Comparison of ENCODE assay signal across 22 cellular contexts in genomic region chr18:70693196-70693595, GRCh38.
DNase-seq lines count a peak whose midpoint lies in the region; ATAC-seq and TF ChIP-seq lines count a peak whose summit lies in the region.
"Had no signal": no experiment of that assay in that cellular context is flagged by ENCODE, and none has a peak within 500 bp of the region (broad histone marks: within the 10 kb centered on the region; RNA-seq: fewer than 3 reads in every experiment).

No MANE protein-coding gene starts in this region.

- ATAC-seq in GM19455 (IDR thresholded peaks at IDR 0.05; ENCODE audit: unreplicated experiment): no peak
- no peak for ATAC-seq in left lobe of liver
- ATAC-seq: activated naive CD4-positive, alpha-beta T cell treated with anti-CD3 and anti-CD28 coated beads, Interleukin-2, amount 50 U/mL, for 72 hours; body of pancreas; gastroesophageal sphincter; left colon had no signal

- no peak overlapping the region for H3K4me3 ChIP-seq in astrocyte of the spinal cord (ENCODE audit: low read depth, low read length)
- H3K4me3 ChIP-seq: body of pancreas, gastroesophageal sphincter, tibial artery had no signal

- TF ChIP-seq CTCF in 22Rv1 (IDR thresholded peaks at IDR 0.05) (no peak), astrocyte of the spinal cord (IDR thresholded peaks at IDR 0.05; ENCODE audit: low read depth, low read length) (no peak)

- in situ Hi-C loops in astrocyte of the spinal cord (cut with HindIII; ENCODE audit: low sequenced_read_pairs): no loop called here

- H3K27ac ChIP-seq in 22Rv1: peak overlapping the region; percentile 17; the same call in 1 of the 2 replicates
- H3K27ac ChIP-seq: body of pancreas, gastroesophageal sphincter, HL-60, neutrophil, tibial artery had no signal

- DNase-seq in HT1080 (ENCODE audit: low read depth) (peak; percentile 43), NCI-H69 (lab: John Stamatoyannopoulos, UW) (peak; percentile 99), astrocyte of the spinal cord (ENCODE audit: low read depth, low spot score) (peak; percentile 49), pons (ENCODE audit: low spot score) (no peak), left lobe of liver (ENCODE audit: low spot score) (no peak)
- DNase-seq in stimulated activated CD4-positive, alpha-beta T cell treated with anti-CD3 and anti-CD28 coated beads, Interleukin-15, amount 100 ng/mL, for 24 hours: no peak
- DNase-seq: activated B cell treated with CpG ODN at 0.5 μM for 24 hours; activated CD4-positive, alpha-beta memory T cell treated with anti-CD3 and anti-CD28 coated beads, Interleukin-2, amount 10 ng/mL, durations not matched to agents 7 days and 5 days; activated T-cell treated with anti-CD3 and anti-CD28 coated beads, Interleukin-2, amount 50 U/mL, for 48 hours; body of pancreas; CD4-positive, alpha-beta memory T cell; cortex of kidney; left colon; MV-4-11; stimulated activated naive CD4-positive, alpha-beta T cell; tibial artery had no signal

Comparison
In these comparisons a context has a peak if more than half of its experiments do, and no peak if none do; other contexts are left out.
1. DNase-seq: peak in HT1080 (single experiment), NCI-H69 (single experiment) and astrocyte of the spinal cord (single experiment); none in stimulated activated CD4-positive, alpha-beta T cell treated with anti-CD3 and anti-CD28 coated beads, Interleukin-15, amount 100 ng/mL, for 24 hours (single experiment), pons (single experiment) and left lobe of liver (single experiment).